Comparison of ENCODE assay signal across 8 cellular contexts in genomic region chr14:104752735-104753527, GRCh38. TPM values are rescaled to one million over a fixed set of nuclear protein-coding genes. Genes with fewer than 3 reads are reported as not detected.
A peak's percentile ranks its signal among the peaks of the same experiment; 100 is the strongest.
DNase-seq lines count a peak whose midpoint lies in the region; ATAC-seq and TF ChIP-seq lines count a peak whose summit lies in the region.

TSS of gene SIVA1 (plus strand) at chr14:104753147. CDS start at chr14:104753202, 55 bp downstream.

- H3K4me3 Mint-ChIP-seq in activated T-cell treated with anti-CD3 and anti-CD28 coated beads, Interleukin-2, amount 50 U/mL, for 24 hours: peak within 1 kb of the TSS; percentile 97

- peaks cover 37% of the 10 kb centered on the region for H3K4me1 Mint-ChIP-seq in activated T-cell treated with anti-CD3 and anti-CD28 coated beads, Interleukin-2, amount 50 U/mL, for 24 hours (ENCODE audit: low read depth)

- H3K9me3 Mint-ChIP-seq in activated T-cell treated with anti-CD3 and anti-CD28 coated beads, Interleukin-2, amount 50 U/mL, for 24 hours: no peaks in the 10 kb centered on the region

- TF ChIP-seq CTCF in epithelial cell of proximal tubule (conservative IDR thresholded peaks at IDR 0.05; ENCODE audit: low read depth, low read length): no peak

- peaks cover 45% of the 10 kb centered on the region for H3K36me3 Mint-ChIP-seq in activated T-cell treated with anti-CD3 and anti-CD28 coated beads, Interleukin-2, amount 50 U/mL, for 24 hours (ENCODE audit: low read depth)

- H3K27ac Mint-ChIP-seq in activated T-cell treated with anti-CD3 and anti-CD28 coated beads, Interleukin-2, amount 50 U/mL, for 24 hours: peak within 1 kb of the TSS; percentile 95

- in situ Hi-C loops in KBM-7 (cut with MboI; ENCODE audit: low pct_unique_long_range_greater_than_20kb, low sequenced_read_pairs): no loop called here

- DNase-seq in DMS153 treated with DMSO at 0.1 percent for 48 hours (lab: John Stamatoyannopoulos, UW; ENCODE audit: unreplicated experiment) (peak; percentile 80), KBM-7 (peak; percentile 100), epithelial cell of proximal tubule (ENCODE audit: low read depth) (peak; percentile 72), mucosa of gallbladder (ENCODE audit: low spot score) (peak; percentile 99)
- peak; percentile 100 for DNase-seq in activated T-cell treated with anti-CD3 and anti-CD28 coated beads, Interleukin-2, amount 50 U/mL, for 24 hours
- peak; percentile 97 to 99 for DNase-seq in stimulated activated CD8-positive, alpha-beta memory T cell treated with anti-CD3 and anti-CD28 coated beads, Interleukin-4, amount 100 ng/mL, for 4 hours (ENCODE audit: low read depth in 2 of 2, low spot score in 1 of 2)

- ATAC-seq in GM21717 (IDR thresholded peaks at IDR 0.05; ENCODE audit: unreplicated experiment): peak; percentile 89

- H3K4me3 ChIP-seq in epithelial cell of proximal tubule (ENCODE audit: low read depth, low read length): peak within 1 kb of the TSS; percentile 97

- no peaks in the 10 kb centered on the region for H3K27me3 Mint-ChIP-seq in activated T-cell treated with anti-CD3 and anti-CD28 coated beads, Interleukin-2, amount 50 U/mL, for 24 hours

TF ChIP-seq in PFSK-1, 5 proteins besides CTCF, POLR2A, EP300 and RAD21:
- TF ChIP-seq REST (IDR thresholded peaks at IDR 0.05; ENCODE audit: insufficient read depth in 1 of 2, low read depth in 2 of 2, low read length in 2 of 2): no peak
- TF ChIP-seq FOXP2 (optimal IDR thresholded peaks at IDR 0.05; ENCODE audit: borderline replicate concordance, extremely low read depth, extremely low read length, insufficient read depth): peak; percentile 84
- peak; percentile 70; the same call in 1 of the 2 replicates for TF ChIP-seq POLR2AphosphoS5 (IDR thresholded peaks at IDR 0.05; ENCODE audit: low read depth, low read length)

RNA-seq across cellular contexts. Expression of gene SIVA1, which starts in this region (rescaled TPM):
- polyA plus RNA-seq in PFSK-1 (2012; ENCODE audit: insufficient read length, low read depth): 135 TPM
- total RNA-seq in epithelial cell of proximal tubule: 298 and 558 TPM in 2 replicates
- 80.6 TPM for total RNA-seq in mucosa of gallbladder

Comparison
In these comparisons a context has a peak if more than half of its experiments do, and no peak if none do; other contexts are left out.
1. Peak in every context shown above with its lines: DNase-seq, ATAC-seq and H3K4me3 ChIP-seq.